8 cellular contexts compared by ENCODE assay signal in the genomic region with DNA sequence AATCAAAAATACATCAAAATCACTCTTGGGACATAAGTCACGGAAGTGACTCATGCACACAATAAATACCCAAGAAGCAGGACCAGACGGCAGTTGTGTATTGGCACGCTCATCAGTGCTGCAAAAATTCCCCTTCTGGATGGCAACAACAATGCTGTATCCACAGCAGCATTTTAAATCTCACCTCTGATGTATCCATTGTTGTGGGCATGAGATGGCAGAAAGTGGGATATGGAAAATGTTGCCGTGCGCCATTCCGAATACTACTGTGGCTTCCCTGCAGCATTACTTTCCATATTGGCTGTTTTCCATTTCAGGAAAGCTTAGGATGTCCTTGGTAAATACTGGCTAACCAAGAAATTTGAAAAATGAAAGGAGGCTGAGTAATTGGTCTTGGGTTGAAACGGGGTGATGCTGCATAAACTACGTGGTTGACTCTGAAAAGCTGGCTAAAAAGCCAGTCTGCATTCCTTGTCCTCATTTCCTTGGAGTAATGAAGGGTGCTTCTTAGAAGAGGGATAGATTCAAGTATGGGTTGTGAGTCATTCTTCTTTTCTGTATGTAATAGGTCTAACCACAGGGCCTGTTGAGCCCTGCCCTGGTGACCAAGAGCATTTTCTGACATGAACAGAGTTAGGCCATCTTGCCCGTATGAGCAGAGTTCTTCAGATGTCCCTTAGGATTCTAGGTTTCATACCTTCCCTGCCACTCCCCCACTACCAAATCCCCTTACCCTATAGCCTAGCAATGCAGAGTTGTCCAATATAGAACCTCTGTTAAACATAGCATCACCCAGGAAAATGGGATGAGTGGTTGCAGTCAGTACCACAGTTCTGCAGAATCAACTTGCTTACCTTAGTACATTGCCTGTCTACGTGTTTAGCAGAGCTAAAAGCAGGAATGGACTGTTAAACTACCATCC. TPM values are rescaled to one million over a fixed set of nuclear protein-coding genes. Genes with fewer than 3 reads are reported as not detected.
A peak's percentile ranks its signal among the peaks of the same experiment; 100 is the strongest.
DNase-seq lines count a peak whose midpoint lies in the region; ATAC-seq lines count a peak whose summit lies in the region.

No MANE protein-coding gene starts in this region.

- H3K23ac ChIP-seq in mesenchymal stem cell (ENCODE audit: low read length in 2 of 2) = no peak overlapping the region

- peak overlapping the region; percentile 78 to 91 for H2BK12ac ChIP-seq in mesenchymal stem cell (ENCODE audit: low read length in 2 of 2)

- H3K9ac ChIP-seq in mesenchymal stem cell (ENCODE audit: low read length) = peak overlapping the region; percentile 80

- H2BK15ac ChIP-seq in mesenchymal stem cell (ENCODE audit: low read depth, poor library complexity, severe bottlenecking) = no peak overlapping the region

- no peak overlapping the region for H3K4me2 ChIP-seq in mesenchymal stem cell (ENCODE audit: low read length, poor library complexity, severe bottlenecking)

- H3K27me3 ChIP-seq in mesenchymal stem cell (ENCODE audit: control insufficient read depth in 1 of 2, insufficient read depth in 1 of 2, low read length in 2 of 2) = no peaks in the 10 kb centered on the region

- no peak overlapping the region for H2BK5ac ChIP-seq in mesenchymal stem cell (ENCODE audit: low read depth, low read length, poor library complexity, severe bottlenecking)

- H3K4me1 ChIP-seq in mesenchymal stem cell (ENCODE audit: control insufficient read depth, insufficient read depth, low read depth, low read length) = peaks cover 6% of the 10 kb centered on the region

- DNase-seq in AML-193 (lab: John Stamatoyannopoulos, UW) (peak; percentile 29 to 39), HT1080 (ENCODE audit: low read depth) (peak; percentile 93), amniotic epithelial cell (ENCODE audit: low read depth) (peak; percentile 99), mesenchymal stem cell (peak; percentile 98), NAMALWA (ENCODE audit: low spot score) (no peak)
- no peak for DNase-seq in stimulated activated CD4-positive, alpha-beta T cell treated with anti-CD3 and anti-CD28 coated beads, Interleukin-4, amount 100 ng/mL, for 1 hour
- DNase-seq in activated CD8-positive, alpha-beta memory T cell treated with anti-CD3 and anti-CD28 coated beads for 24 hours = no peak

- H4K8ac ChIP-seq in mesenchymal stem cell (ENCODE audit: low read length) = peak overlapping the region; percentile 84

- H3K18ac ChIP-seq in mesenchymal stem cell (ENCODE audit: low read depth in 1 of 2, low read length in 2 of 2) = peak overlapping the region; percentile 89 to 91

- H3K9me3 ChIP-seq in mesenchymal stem cell (ENCODE audit: control insufficient read depth, low read length) = no peaks in the 10 kb centered on the region

- peaks cover 6 to 41% of the 10 kb centered on the region in 2 experiments for H3K36me3 ChIP-seq in mesenchymal stem cell (ENCODE audit: control insufficient read depth in 1 of 2, insufficient read depth in 2 of 2, low read depth in 1 of 2, low read length in 2 of 2)

- H3K27ac ChIP-seq in mesenchymal stem cell (ENCODE audit: low read length, poor library complexity, severe bottlenecking) = peak overlapping the region; percentile 72

- H3K79me1 ChIP-seq in mesenchymal stem cell (replicated peaks; ENCODE audit: low read length, poor library complexity, severe bottlenecking) = peaks cover 2% of the 10 kb centered on the region

- WGBS in mesenchymal stem cell = 35% methylated on average over 10 of the region's 10 CpGs

- peak overlapping the region; percentile 84 for H4K91ac ChIP-seq in mesenchymal stem cell (ENCODE audit: low read length)

- H2AFZ ChIP-seq in mesenchymal stem cell (ENCODE audit: low read depth, low read length) = no peak overlapping the region

- no peak for ATAC-seq in GM21390 (IDR thresholded peaks at IDR 0.05; ENCODE audit: unreplicated experiment)

- H3K4ac ChIP-seq in mesenchymal stem cell (ENCODE audit: low read depth in 1 of 2, low read length in 2 of 2) = peak overlapping the region; percentile 79 to 95

- peak overlapping the region in 1 of 2 experiments; percentile 35 for H3K4me3 ChIP-seq in mesenchymal stem cell (ENCODE audit: insufficient read depth in 1 of 2, low read depth in 1 of 2, low read length in 2 of 2)

- H2AK5ac ChIP-seq in mesenchymal stem cell (ENCODE audit: low read length, severe bottlenecking) = peak overlapping the region; percentile 9

- no peak overlapping the region for H3K14ac ChIP-seq in mesenchymal stem cell (ENCODE audit: low read length in 2 of 2)

- H2BK120ac ChIP-seq in mesenchymal stem cell (ENCODE audit: low read depth, low read length) = peak overlapping the region; percentile 87

RNA-seq across cellular contexts. Expression of a gene that starts 36.3 kb away (rescaled TPM):
- 117 and 160 TPM in 2 replicates for total RNA-seq in HT1080 (2014; rRNA removed; shearing (Covaris generic))
- polyA plus RNA-seq in HT1080 (2015; cell fraction: cytosol; rRNA removed) = 116 and 169 TPM in 2 replicates
- polyA plus RNA-seq in HT1080 (2015; cell fraction: nucleus; rRNA removed) = 39.9 and 48.7 TPM in 2 replicates
- 442 TPM for polyA plus RNA-seq in mesenchymal stem cell (2013, experiment 1 of 2)
- polyA plus RNA-seq in mesenchymal stem cell (2013, experiment 2 of 2) = 440 TPM

Comparison
In these comparisons a context has a peak if more than half of its experiments do, and no peak if none do; other contexts are left out.
1. DNase-seq: peak in AML-193 (2 of 2), HT1080 (single experiment), amniotic epithelial cell (single experiment) and mesenchymal stem cell (single experiment); none in stimulated activated CD4-positive, alpha-beta T cell treated with anti-CD3 and anti-CD28 coated beads, Interleukin-4, amount 100 ng/mL, for 1 hour (single experiment), activated CD8-positive, alpha-beta memory T cell treated with anti-CD3 and anti-CD28 coated beads for 24 hours (single experiment) and NAMALWA (single experiment).